Comparison of ENCODE assay signal across 8 cellular contexts in genomic region chr9:72509635-72510034, GRCh38. TPM values are rescaled to one million over a fixed set of nuclear protein-coding genes. Genes with fewer than 3 reads are reported as not detected.
DNase-seq lines count a peak whose midpoint lies in the region; ATAC-seq and TF ChIP-seq lines count a peak whose summit lies in the region.

No MANE protein-coding gene starts in this region.

- no peak for TF ChIP-seq CTCF in GM13976 (IDR thresholded peaks at IDR 0.05; ENCODE audit: borderline replicate concordance, control extremely low read depth, extremely low read depth, insufficient read depth, missing control alignments)
- TF ChIP-seq CTCF in fibroblast of villous mesenchyme (IDR thresholded peaks at IDR 0.05; ENCODE audit: insufficient read depth, low read depth, low read length) = no peak

- in situ Hi-C loops in GM13976 (cut with MboI; ENCODE audit: low sequenced_read_pairs, unreplicated experiment) = no loop called here
- in situ Hi-C loops in G401 (cut with HindIII; ENCODE audit: low sequenced_read_pairs) = no loop called here

- peak; percentile 96 for ATAC-seq in GM21619 (IDR thresholded peaks at IDR 0.05; ENCODE audit: unreplicated experiment)

- peak; percentile 63 for DNase-seq in GM13976 (ENCODE audit: low spot score)
- DNase-seq in LHCN-M2 (ENCODE audit: low read depth) = peak; percentile 45
- peak; percentile 22 for DNase-seq in fibroblast of villous mesenchyme (ENCODE audit: low read depth)
- DNase-seq in kidney glomerular epithelial cell (lab: John Stamatoyannopoulos, UW) = no peak
- DNase-seq in GDM1 (lab: John Stamatoyannopoulos, UW) = no peak
- DNase-seq in KG1 (lab: John Stamatoyannopoulos, UW) = no peak
- DNase-seq in G401 (ENCODE audit: low spot score) = no peak

- H3K4me3 ChIP-seq in fibroblast of villous mesenchyme (ENCODE audit: low read depth, low read length) = no peak overlapping the region

RNA-seq across cellular contexts. Expression of gene TMC1, which starts 11.8 kb away (rescaled TPM):
- not detected in 2 replicates for total RNA-seq in LHCN-M2 (2014; rRNA removed)
- 0.06 TPM for polyA plus RNA-seq in LHCN-M2 (2012)
- under 0.01 and 1.3 TPM in 2 replicates for total RNA-seq in fibroblast of villous mesenchyme
- total RNA-seq in G401 (2014; rRNA removed; shearing (Covaris generic)) = not detected in 2 replicates

Comparison
In these comparisons a context has a peak if more than half of its experiments do, and no peak if none do; other contexts are left out.
1. DNase-seq: peak in GM13976 (single experiment), LHCN-M2 (single experiment) and fibroblast of villous mesenchyme (single experiment); none in kidney glomerular epithelial cell (single experiment), GDM1 (single experiment), KG1 (single experiment) and G401 (single experiment).